1 cellular context compared by ENCODE assay signal in the genomic region with DNA sequence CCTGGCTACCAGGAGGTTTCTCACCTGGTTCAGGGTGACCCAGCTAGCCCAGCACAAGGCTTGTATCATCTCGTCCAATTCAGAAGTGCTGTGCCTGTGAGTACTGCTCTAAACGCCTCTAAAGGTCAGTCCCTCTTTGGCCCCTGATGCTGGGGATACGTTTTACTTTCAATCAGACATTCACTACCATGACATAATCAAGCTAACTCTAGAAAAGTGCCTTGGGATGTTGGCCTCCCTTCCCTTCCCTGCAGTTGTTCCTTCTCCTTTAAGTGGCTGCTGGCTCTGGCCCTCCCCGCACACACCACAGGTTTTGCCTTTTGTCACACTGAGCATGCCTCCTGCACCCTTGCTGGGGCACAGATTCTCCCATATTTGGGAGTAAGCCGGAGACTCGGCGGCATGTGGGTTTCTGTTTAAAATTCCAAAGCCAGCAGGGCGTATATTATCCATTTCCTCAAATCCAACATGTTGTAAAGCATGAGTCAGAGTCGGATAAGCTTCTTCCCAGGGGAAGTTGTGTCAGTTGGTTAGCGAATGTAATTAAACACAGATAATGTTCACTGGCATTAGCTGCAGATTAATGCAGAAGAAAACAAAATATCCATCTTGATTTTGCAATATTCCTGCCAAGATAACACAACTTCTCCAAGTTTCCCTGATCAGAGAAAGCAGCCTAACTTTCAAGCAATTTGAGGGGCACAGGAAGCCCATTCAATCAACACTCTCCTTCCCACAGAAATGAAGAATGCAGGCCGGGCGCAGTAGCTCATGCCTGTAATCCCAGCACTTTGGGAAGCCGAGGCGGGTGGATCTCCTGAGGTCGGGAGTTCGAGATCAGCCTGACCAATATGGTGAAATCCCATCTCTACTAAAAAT.
TF ChIP-seq lines count a peak whose summit lies in the region.

No MANE protein-coding gene starts in this region.

TF ChIP-seq in K562, 482 proteins besides CTCF, POLR2A, EP300 and RAD21 (continued from another document and continues in another):
- TF ChIP-seq UBTF (IDR thresholded peaks at IDR 0.05; ENCODE audit: borderline replicate concordance in 1 of 2, low read depth in 2 of 2, low read length in 2 of 2) (0 out of 4 replicates have a peak, but pooled peaks of 1 of the 2 experiments have one; percentile 38), SPI1 (IDR thresholded peaks at IDR 0.05; ENCODE audit: borderline replicate concordance, low read depth, low read length) (peak; percentile 22; the same call in 1 of the 2 replicates), LEF1 (IDR thresholded peaks at IDR 0.05) (0 out of 2 replicates have a peak, but pooled peaks have one; percentile 13), BACH1 (tag; IDR thresholded peaks at IDR 0.05) (peak; percentile 73; the same call in 1 of the 2 replicates), EP400 (IDR thresholded peaks at IDR 0.05) (no peak; the same call in 1 of the 2 replicates), SLC30A9 (CRISPR knock-in tag; IDR thresholded peaks at IDR 0.05) (no peak), VEZF1 (CRISPR knock-in tag; IDR thresholded peaks at IDR 0.05) (peak; percentile 64), ZNF175 (CRISPR knock-in tag; IDR thresholded peaks at IDR 0.05; ENCODE audit: low read depth) (peak; percentile 69; the same call in 1 of the 2 replicates), ETS2 (tag; IDR thresholded peaks at IDR 0.05; ENCODE audit: borderline replicate concordance, poor library complexity, severe bottlenecking) (no peak), MAZ (CRISPR knock-in tag; conservative IDR thresholded peaks at IDR 0.05 in 1 of 2, IDR thresholded peaks at IDR 0.05 in 1 of 2) (0 out of 4 replicates have a peak, but pooled peaks have one; percentile 27 to 48), ZNF165 (CRISPR knock-in tag; IDR thresholded peaks at IDR 0.05; ENCODE audit: borderline replicate concordance) (no peak), DPF2 (IDR thresholded peaks at IDR 0.05) (0 out of 2 replicates have a peak, but pooled peaks have one; percentile 22), NBN (IDR thresholded peaks at IDR 0.05; ENCODE audit: low read depth) (no peak), EGR1 (conservative IDR thresholded peaks at IDR 0.05) (no peak), ARID1B (IDR thresholded peaks at IDR 0.05) (peak; percentile 53), NFIX (CRISPR knock-in tag; IDR thresholded peaks at IDR 0.05; ENCODE audit: low read depth) (no peak), NCOA4 (IDR thresholded peaks at IDR 0.05; ENCODE audit: partially characterized antibody) (no peak), FOSL1 (tag; conservative IDR thresholded peaks at IDR 0.05) (peak; percentile 90), HOXB6 (CRISPR knock-in tag; IDR thresholded peaks at IDR 0.05; ENCODE audit: borderline replicate concordance) (no peak), OTX1 (CRISPR knock-in tag; IDR thresholded peaks at IDR 0.05) (no peak), BRF1 (IDR thresholded peaks at IDR 0.05; ENCODE audit: borderline replicate concordance, extremely low read depth, insufficient read length) (no peak), TEAD1 (CRISPR knock-in tag; IDR thresholded peaks at IDR 0.05) (0 out of 4 replicates have a peak, but pooled peaks of 1 of the 2 experiments have one; percentile 24), CEBPB (tag; IDR thresholded peaks at IDR 0.05) (peak; percentile 34; the same call in 1 of the 2 replicates), ETV1 (tag; conservative IDR thresholded peaks at IDR 0.05; ENCODE audit: low read depth) (0 out of 2 replicates have a peak, but pooled peaks have one; percentile 11), MLLT1 (IDR thresholded peaks at IDR 0.05) (peak in 1 of 2 experiments; percentile 51; a peak in 1 of 4 replicates), PPARD (CRISPR knock-in tag; IDR thresholded peaks at IDR 0.05) (no peak), CCNT2 (IDR thresholded peaks at IDR 0.05; ENCODE audit: borderline replicate concordance, extremely low read depth, insufficient read length, low read depth, low read length) (no peak), CXXC5 (CRISPR knock-in tag; IDR thresholded peaks at IDR 0.05) (0 out of 2 replicates have a peak, but pooled peaks have one; percentile 17), SRF (CRISPR knock-in tag; IDR thresholded peaks at IDR 0.05) (peak; percentile 80 to 94), PREB (CRISPR knock-in tag; IDR thresholded peaks at IDR 0.05) (no peak), TAF7 (tag; IDR thresholded peaks at IDR 0.05) (no peak), ID3 (CRISPR knock-in tag; IDR thresholded peaks at IDR 0.05) (no peak), ID3 (tag; IDR thresholded peaks at IDR 0.05) (0 out of 2 replicates have a peak, but pooled peaks have one; percentile 26), NRF1 (conservative IDR thresholded peaks at IDR 0.05 in 1 of 2, IDR thresholded peaks at IDR 0.05 in 1 of 2) (peak; percentile 66 to 77), MAFK (IDR thresholded peaks at IDR 0.05; ENCODE audit: low read length) (0 out of 2 replicates have a peak, but pooled peaks have one; percentile 4), HNRNPLL (IDR thresholded peaks at IDR 0.05; ENCODE audit: low read depth, low read length, poor library complexity, severe bottlenecking) (no peak), CREB5 (CRISPR knock-in tag; IDR thresholded peaks at IDR 0.05) (no peak), KDM1A (IDR thresholded peaks at IDR 0.05) (no peak), POLR2G (IDR thresholded peaks at IDR 0.05; ENCODE audit: low read depth, low read length) (no peak), NR2F6 (CRISPR knock-in tag; IDR thresholded peaks at IDR 0.05) (no peak), NR2C1 (IDR thresholded peaks at IDR 0.05) (no peak), NR2C1 (tag; IDR thresholded peaks at IDR 0.05) (peak; percentile 20; the same call in 1 of the 2 replicates), ZNF583 (CRISPR knock-in tag; IDR thresholded peaks at IDR 0.05) (0 out of 2 replicates have a peak, but pooled peaks have one; percentile 50)
- TF ChIP-seq, protein P1, sequence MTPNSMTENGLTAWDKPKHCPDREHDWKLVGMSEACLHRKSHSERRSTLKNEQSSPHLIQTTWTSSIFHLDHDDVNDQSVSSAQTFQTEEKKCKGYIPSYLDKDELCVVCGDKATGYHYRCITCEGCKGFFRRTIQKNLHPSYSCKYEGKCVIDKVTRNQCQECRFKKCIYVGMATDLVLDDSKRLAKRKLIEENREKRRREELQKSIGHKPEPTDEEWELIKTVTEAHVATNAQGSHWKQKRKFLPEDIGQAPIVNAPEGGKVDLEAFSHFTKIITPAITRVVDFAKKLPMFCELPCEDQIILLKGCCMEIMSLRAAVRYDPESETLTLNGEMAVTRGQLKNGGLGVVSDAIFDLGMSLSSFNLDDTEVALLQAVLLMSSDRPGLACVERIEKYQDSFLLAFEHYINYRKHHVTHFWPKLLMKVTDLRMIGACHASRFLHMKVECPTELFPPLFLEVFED (CRISPR knock-in tag; conservative IDR thresholded peaks at IDR 0.05) = no peak
- TF ChIP-seq, protein P2, sequence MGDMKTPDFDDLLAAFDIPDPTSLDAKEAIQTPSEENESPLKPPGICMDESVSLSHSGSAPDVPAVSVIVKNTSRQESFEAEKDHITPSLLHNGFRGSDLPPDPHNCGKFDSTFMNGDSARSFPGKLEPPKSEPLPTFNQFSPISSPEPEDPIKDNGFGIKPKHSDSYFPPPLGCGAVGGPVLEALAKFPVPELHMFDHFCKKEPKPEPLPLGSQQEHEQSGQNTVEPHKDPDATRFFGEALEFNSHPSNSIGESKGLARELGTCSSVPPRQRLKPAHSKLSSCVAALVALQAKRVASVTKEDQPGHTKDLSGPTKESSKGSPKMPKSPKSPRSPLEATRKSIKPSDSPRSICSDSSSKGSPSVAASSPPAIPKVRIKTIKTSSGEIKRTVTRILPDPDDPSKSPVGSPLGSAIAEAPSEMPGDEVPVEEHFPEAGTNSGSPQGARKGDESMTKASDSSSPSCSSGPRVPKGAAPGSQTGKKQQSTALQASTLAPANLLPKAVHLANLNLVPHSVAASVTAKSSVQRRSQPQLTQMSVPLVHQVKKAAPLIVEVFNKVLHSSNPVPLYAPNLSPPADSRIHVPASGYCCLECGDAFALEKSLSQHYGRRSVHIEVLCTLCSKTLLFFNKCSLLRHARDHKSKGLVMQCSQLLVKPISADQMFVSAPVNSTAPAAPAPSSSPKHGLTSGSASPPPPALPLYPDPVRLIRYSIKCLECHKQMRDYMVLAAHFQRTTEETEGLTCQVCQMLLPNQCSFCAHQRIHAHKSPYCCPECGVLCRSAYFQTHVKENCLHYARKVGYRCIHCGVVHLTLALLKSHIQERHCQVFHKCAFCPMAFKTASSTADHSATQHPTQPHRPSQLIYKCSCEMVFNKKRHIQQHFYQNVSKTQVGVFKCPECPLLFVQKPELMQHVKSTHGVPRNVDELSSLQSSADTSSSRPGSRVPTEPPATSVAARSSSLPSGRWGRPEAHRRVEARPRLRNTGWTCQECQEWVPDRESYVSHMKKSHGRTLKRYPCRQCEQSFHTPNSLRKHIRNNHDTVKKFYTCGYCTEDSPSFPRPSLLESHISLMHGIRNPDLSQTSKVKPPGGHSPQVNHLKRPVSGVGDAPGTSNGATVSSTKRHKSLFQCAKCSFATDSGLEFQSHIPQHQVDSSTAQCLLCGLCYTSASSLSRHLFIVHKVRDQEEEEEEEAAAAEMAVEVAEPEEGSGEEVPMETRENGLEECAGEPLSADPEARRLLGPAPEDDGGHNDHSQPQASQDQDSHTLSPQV (IDR thresholded peaks at IDR 0.05) = peak; percentile 78
- TF ChIP-seq, protein P3, sequence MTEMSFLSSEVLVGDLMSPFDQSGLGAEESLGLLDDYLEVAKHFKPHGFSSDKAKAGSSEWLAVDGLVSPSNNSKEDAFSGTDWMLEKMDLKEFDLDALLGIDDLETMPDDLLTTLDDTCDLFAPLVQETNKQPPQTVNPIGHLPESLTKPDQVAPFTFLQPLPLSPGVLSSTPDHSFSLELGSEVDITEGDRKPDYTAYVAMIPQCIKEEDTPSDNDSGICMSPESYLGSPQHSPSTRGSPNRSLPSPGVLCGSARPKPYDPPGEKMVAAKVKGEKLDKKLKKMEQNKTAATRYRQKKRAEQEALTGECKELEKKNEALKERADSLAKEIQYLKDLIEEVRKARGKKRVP (CRISPR knock-in tag; IDR thresholded peaks at IDR 0.05) = no peak
